ENCODE assay signal across 1 cellular context in genomic region chr17:43175213-43176118, GRCh38.
TF ChIP-seq lines count a peak whose summit lies in the region.

No MANE protein-coding gene starts in this region.

TF ChIP-seq in HepG2, 621 proteins besides CTCF, POLR2A, EP300 and RAD21 (continued from another document):
- TF ChIP-seq ZNF609 (CRISPR knock-in tag; IDR thresholded peaks at IDR 0.05; ENCODE audit: borderline replicate concordance) (no peak), TEAD3 (CRISPR knock-in tag; optimal IDR thresholded peaks at IDR 0.05; ENCODE audit: borderline replicate concordance) (peak; percentile 4), MEIS2 (CRISPR knock-in tag; IDR thresholded peaks at IDR 0.05) (no peak), KDM4B (CRISPR knock-in tag; IDR thresholded peaks at IDR 0.05) (no peak), HDAC2 (CRISPR knock-in tag; IDR thresholded peaks at IDR 0.05) (peak; percentile 20; the same call in 1 of the 2 replicates), KDM1A (CRISPR knock-in tag; IDR thresholded peaks at IDR 0.05) (peak; percentile 44; the same call in 1 of the 2 replicates), DMTF1 (CRISPR knock-in tag; IDR thresholded peaks at IDR 0.05) (no peak), ZNF557 (CRISPR knock-in tag; IDR thresholded peaks at IDR 0.05) (no peak), DNMT3B (CRISPR knock-in tag; conservative IDR thresholded peaks at IDR 0.05) (0 out of 2 replicates have a peak, but pooled peaks have one; percentile 40), YEATS2 (CRISPR knock-in tag; IDR thresholded peaks at IDR 0.05; ENCODE audit: borderline replicate concordance) (peak; percentile 27; the same call in 1 of the 2 replicates), RBFOX2 (IDR thresholded peaks at IDR 0.05; ENCODE audit: low read depth, low read length) (peak; percentile 52), ELF4 (CRISPR knock-in tag; IDR thresholded peaks at IDR 0.05; ENCODE audit: borderline replicate concordance) (0 out of 2 replicates have a peak, but pooled peaks have one; percentile 39), NONO (IDR thresholded peaks at IDR 0.05) (no peak), NONO (CRISPR knock-in tag; conservative IDR thresholded peaks at IDR 0.05) (peak; percentile 39; the same call in 1 of the 2 replicates), NFE2L1 (CRISPR knock-in tag; IDR thresholded peaks at IDR 0.05; ENCODE audit: borderline replicate concordance) (no peak), FLYWCH1 (CRISPR knock-in tag; IDR thresholded peaks at IDR 0.05) (no peak), DMAP1 (CRISPR knock-in tag; IDR thresholded peaks at IDR 0.05) (peak; percentile 8; the same call in 1 of the 2 replicates), ZBTB38 (CRISPR knock-in tag; IDR thresholded peaks at IDR 0.05) (no peak), ZNF329 (CRISPR knock-in tag; IDR thresholded peaks at IDR 0.05; ENCODE audit: low read depth) (no peak), ZNF777 (CRISPR knock-in tag; IDR thresholded peaks at IDR 0.05) (no peak), KLF6 (CRISPR knock-in tag; IDR thresholded peaks at IDR 0.05) (0 out of 2 replicates have a peak, but pooled peaks have one; percentile 13), ZNF674 (CRISPR knock-in tag; IDR thresholded peaks at IDR 0.05; ENCODE audit: low read depth) (no peak), ZSCAN12 (CRISPR knock-in tag; IDR thresholded peaks at IDR 0.05) (no peak), SOX5 (CRISPR knock-in tag; IDR thresholded peaks at IDR 0.05; ENCODE audit: borderline replicate concordance) (peak; percentile 38; the same call in 1 of the 2 replicates)
- TF ChIP-seq, protein P1, sequence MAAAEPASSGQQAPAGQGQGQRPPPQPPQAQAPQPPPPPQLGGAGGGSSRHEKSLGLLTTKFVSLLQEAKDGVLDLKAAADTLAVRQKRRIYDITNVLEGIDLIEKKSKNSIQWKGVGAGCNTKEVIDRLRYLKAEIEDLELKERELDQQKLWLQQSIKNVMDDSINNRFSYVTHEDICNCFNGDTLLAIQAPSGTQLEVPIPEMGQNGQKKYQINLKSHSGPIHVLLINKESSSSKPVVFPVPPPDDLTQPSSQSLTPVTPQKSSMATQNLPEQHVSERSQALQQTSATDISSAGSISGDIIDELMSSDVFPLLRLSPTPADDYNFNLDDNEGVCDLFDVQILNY (CRISPR knock-in tag; conservative IDR thresholded peaks at IDR 0.05), result no peak
- TF ChIP-seq, protein P2, sequence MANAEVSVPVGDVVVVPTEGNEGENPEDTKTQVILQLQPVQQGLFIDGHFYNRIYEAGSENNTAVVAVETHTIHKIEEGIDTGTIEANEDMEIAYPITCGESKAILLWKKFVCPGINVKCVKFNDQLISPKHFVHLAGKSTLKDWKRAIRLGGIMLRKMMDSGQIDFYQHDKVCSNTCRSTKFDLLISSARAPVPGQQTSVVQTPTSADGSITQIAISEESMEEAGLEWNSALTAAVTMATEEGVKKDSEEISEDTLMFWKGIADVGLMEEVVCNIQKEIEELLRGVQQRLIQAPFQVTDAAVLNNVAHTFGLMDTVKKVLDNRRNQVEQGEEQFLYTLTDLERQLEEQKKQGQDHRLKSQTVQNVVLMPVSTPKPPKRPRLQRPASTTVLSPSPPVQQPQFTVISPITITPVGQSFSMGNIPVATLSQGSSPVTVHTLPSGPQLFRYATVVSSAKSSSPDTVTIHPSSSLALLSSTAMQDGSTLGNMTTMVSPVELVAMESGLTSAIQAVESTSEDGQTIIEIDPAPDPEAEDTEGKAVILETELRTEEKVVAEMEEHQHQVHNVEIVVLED (CRISPR knock-in tag; IDR thresholded peaks at IDR 0.05; ENCODE audit: borderline replicate concordance), result peak; percentile 32; the same call in 1 of the 2 replicates
